24 cellular contexts compared by ENCODE assay signal in genomic region chrY:3041985-3042384, GRCh38.
"Had no signal": no experiment of that assay in that cellular context is flagged by ENCODE, and none has a peak within 500 bp of the region (broad histone marks: within the 10 kb centered on the region; RNA-seq: fewer than 3 reads in every experiment).

No MANE protein-coding gene starts in this region.

- ATAC-seq: activated CD8-positive, alpha-beta T cell treated with anti-CD3 and anti-CD28 coated beads for 36 hours; activated T-cell treated with anti-CD3 and anti-CD28 coated beads, Interleukin-2, amount 50 U/mL, for 4 hours; activated T-helper 17 cell treated with anti-CD3 and anti-CD28 coated beads, Interleukin-2, amount 50 U/mL, for 72 hours; effector memory CD8-positive, alpha-beta T cell; gastrocnemius medialis; mucosa of descending colon; right lobe of liver had no signal

- H3K4me1 ChIP-seq: gastrocnemius medialis, left ventricle myocardium inferior, right lobe of liver, tibial nerve had no signal

- H3K36me3 ChIP-seq: brain microvascular endothelial cell, gastrocnemius medialis, left ventricle myocardium inferior, ovary, right lobe of liver, tibial nerve had no signal

- DNase-seq: activated CD4-positive, alpha-beta T cell treated with anti-CD3 and anti-CD28 coated beads, Interleukin-2, amount 10 ng/mL, durations not matched to agents 7 days and 5 days; activated CD4-positive, CD25-positive, alpha-beta regulatory T cell treated with anti-CD3 and anti-CD28 coated beads, Interleukin-2, amount 50 U/mL, for 72 hours; activated CD8-positive, alpha-beta T cell treated with anti-CD3 and anti-CD28 coated beads for 36 hours; activated gamma-delta T cell treated with Interleukin-2 at 50 U/mL for 16 hours; activated naive CD4-positive, alpha-beta T cell treated with anti-CD3 and anti-CD28 coated beads, Interleukin-2, amount 50 U/mL, for 16 hours; activated T-cell treated with anti-CD3 and anti-CD28 coated beads, Interleukin-2, amount 50 U/mL, for 4 hours; amniotic stem cell; brain microvascular endothelial cell; cortex of kidney; effector memory CD8-positive, alpha-beta T cell; erythroblast; gastrocnemius medialis; glutamatergic neuron; islet precursor cell; left ventricle myocardium inferior; mesendoderm; mucosa of descending colon; ovary; right lobe of liver; stimulated activated CD4-positive, alpha-beta T cell treated with anti-CD3 and anti-CD28 coated beads, Interleukin-2, amount 100 ng/mL, for 48 hours; stimulated activated naive CD4-positive, alpha-beta T cell treated with Interleukin-2 at 50 U/mL for 16 hours had no signal

- H3K4me3 ChIP-seq: gastrocnemius medialis, left ventricle myocardium inferior, lung, mucosa of descending colon, ovary, right lobe of liver, tibial nerve had no signal

- H3K9me3 ChIP-seq: gastrocnemius medialis, left ventricle myocardium inferior, mucosa of descending colon, ovary, right lobe of liver, tibial nerve had no signal

- H3K27me3 ChIP-seq: brain microvascular endothelial cell, gastrocnemius medialis, ovary, right lobe of liver, tibial nerve had no signal

- H3K27ac ChIP-seq: brain microvascular endothelial cell, gastrocnemius medialis, left ventricle myocardium inferior, ovary, right lobe of liver, tibial nerve had no signal
